Comparison of ENCODE assay signal across 23 cellular contexts in genomic region chr15:55420171-55420871, GRCh38. TPM values are rescaled to one million over a fixed set of nuclear protein-coding genes. Genes with fewer than 3 reads are reported as not detected.
A peak's percentile ranks its signal among the peaks of the same experiment; 100 is the strongest.
DNase-seq lines count a peak whose midpoint lies in the region; ATAC-seq, FAIRE-seq and TF ChIP-seq lines count a peak whose summit lies in the region.
"Had no signal": no experiment of that assay in that cellular context is flagged by ENCODE, and none has a peak within 500 bp of the region (broad histone marks: within the 10 kb centered on the region; RNA-seq: fewer than 3 reads in every experiment).

No MANE protein-coding gene starts in this region.

- no peak for TF ChIP-seq POLR2A in GM12891 (IDR thresholded peaks at IDR 0.05; ENCODE audit: low read depth, low read length)

- intact Hi-C loops in CD14-positive monocyte (cut with micrococcal nuclease): loop anchor here in 1 of 2 donors (10.0 kb wide), 2 partner anchors 46 to 206 kb away; no protein-coding TSS in a partner anchor
- intact Hi-C loops in activated T-helper 1 cell treated with anti-CD3 and anti-CD28 coated beads, Interleukin-12 subunit alpha, Interleukin-12 subunit beta, Interleukin-2, Interleukin-4 antibody, amounts not matched to agents 30 ng/mL and 10 ng/mL and 1 ng/mL, durations not matched to agents 14 hours and 24 hours and 36 hours (cut with micrococcal nuclease): no loop called here

- H3K27me3 Mint-ChIP-seq in CD14-positive monocyte (ENCODE audit: low read depth in 3 of 3) (no peaks in the 10 kb centered on the region), HFFc6 (ENCODE audit: insufficient read depth) (peaks cover 3% of the 10 kb centered on the region)
- peaks cover 4% of the 10 kb centered on the region for H3K27me3 Mint-ChIP-seq in activated T-helper 1 cell treated with anti-CD3 and anti-CD28 coated beads, Interleukin-12 subunit alpha, Interleukin-12 subunit beta, Interleukin-2, Interleukin-4 antibody, amounts not matched to agents 30 ng/mL and 10 ng/mL and 1 ng/mL, durations not matched to agents 14 hours and 24 hours and 36 hours (ENCODE audit: insufficient read depth)
- H3K27me3 Mint-ChIP-seq: CD4-positive, alpha-beta memory T cell; T-cell had no signal

- H3K36me3 Mint-ChIP-seq in CD14-positive monocyte (peaks cover 0 to 4% of the 10 kb centered on the region in 2 donors), HFFc6 (ENCODE audit: low read depth) (no peaks in the 10 kb centered on the region)
- H3K36me3 Mint-ChIP-seq in activated T-helper 1 cell treated with anti-CD3 and anti-CD28 coated beads, Interleukin-12 subunit alpha, Interleukin-12 subunit beta, Interleukin-2, Interleukin-4 antibody, amounts not matched to agents 30 ng/mL and 10 ng/mL and 1 ng/mL, durations not matched to agents 14 hours and 24 hours and 36 hours (ENCODE audit: low read depth): no peaks in the 10 kb centered on the region
- H3K36me3 Mint-ChIP-seq: CD4-positive, alpha-beta memory T cell; T-cell had no signal

- H3K9me3 Mint-ChIP-seq in CD14-positive monocyte (peaks cover 0 to 10% (median 3%) of the 10 kb centered on the region in 7 donors), HFFc6 (no peaks in the 10 kb centered on the region)
- H3K9me3 Mint-ChIP-seq in activated T-helper 1 cell treated with anti-CD3 and anti-CD28 coated beads, Interleukin-12 subunit alpha, Interleukin-12 subunit beta, Interleukin-2, Interleukin-4 antibody, amounts not matched to agents 30 ng/mL and 10 ng/mL and 1 ng/mL, durations not matched to agents 14 hours and 24 hours and 36 hours: no peaks in the 10 kb centered on the region
- H3K9me3 Mint-ChIP-seq: CD4-positive, alpha-beta memory T cell; T-cell had no signal

- DNase-seq in CD14-positive monocyte (ENCODE audit: low spot score) (no peak), GM12891 (ENCODE audit: insufficient read length, low spot score) (no peak), NCI-H2171 treated with DMSO at 0.1 percent for 48 hours (lab: John Stamatoyannopoulos, UW) (peak; percentile 87), cerebellar cortex (ENCODE audit: low spot score) (peak; percentile 68), HFFc6 (no peak)
- no peak for DNase-seq in activated T-helper 1 cell treated with anti-CD3 and anti-CD28 coated beads, Interleukin-12 subunit alpha, Interleukin-12 subunit beta, Interleukin-2, Interleukin-4 antibody, amounts not matched to agents 30 ng/mL and 10 ng/mL and 1 ng/mL, durations not matched to agents 14 hours and 24 hours and 36 hours (ENCODE audit: low spot score)
- DNase-seq: CD4-positive, alpha-beta memory T cell; COR-L47; DMS79; EL; GOT3; KBM-7; NCI-H1105 treated with DMSO at 0.1 percent for 48 hours; NCI-H2081; NCI-H345; NCI-H510A treated with DMSO at 0.1 percent for 48 hours; NCI-H774; SHP77; T-cell had no signal

- H3K4me1 Mint-ChIP-seq in CD14-positive monocyte (peaks cover 19% of the 10 kb centered on the region), HFFc6 (ENCODE audit: low read depth) (no peaks in the 10 kb centered on the region)
- no peaks in the 10 kb centered on the region for H3K4me1 Mint-ChIP-seq in activated T-helper 1 cell treated with anti-CD3 and anti-CD28 coated beads, Interleukin-12 subunit alpha, Interleukin-12 subunit beta, Interleukin-2, Interleukin-4 antibody, amounts not matched to agents 30 ng/mL and 10 ng/mL and 1 ng/mL, durations not matched to agents 14 hours and 24 hours and 36 hours (ENCODE audit: low read depth)
- H3K4me1 Mint-ChIP-seq: CD4-positive, alpha-beta memory T cell; T-cell had no signal

- no peak for FAIRE-seq in GM12891 (lab: Jason Lieb, UNC)
- FAIRE-seq: GM18507, HTR-8/SVneo had no signal

- TF ChIP-seq CTCF in CD14-positive monocyte (IDR thresholded peaks at IDR 0.05) (no peak), HFFc6 (IDR thresholded peaks at IDR 0.05) (no peak)

- H3K4me3 Mint-ChIP-seq in CD14-positive monocyte (no peak overlapping the region), HFFc6 (no peak overlapping the region)
- no peak overlapping the region for H3K4me3 Mint-ChIP-seq in activated T-helper 1 cell treated with anti-CD3 and anti-CD28 coated beads, Interleukin-12 subunit alpha, Interleukin-12 subunit beta, Interleukin-2, Interleukin-4 antibody, amounts not matched to agents 30 ng/mL and 10 ng/mL and 1 ng/mL, durations not matched to agents 14 hours and 24 hours and 36 hours
- H3K4me3 Mint-ChIP-seq: CD4-positive, alpha-beta memory T cell; T-cell had no signal

- ATAC-seq in HG02678 (IDR thresholded peaks at IDR 0.05; ENCODE audit: unreplicated experiment): no peak
- ATAC-seq: Panc1, T-cell had no signal

- H3K27ac Mint-ChIP-seq in CD14-positive monocyte: peak overlapping the region in 4 of 7 donors; percentile 23 to 61 (median 48)
- H3K27ac Mint-ChIP-seq in activated T-helper 1 cell treated with anti-CD3 and anti-CD28 coated beads, Interleukin-12 subunit alpha, Interleukin-12 subunit beta, Interleukin-2, Interleukin-4 antibody, amounts not matched to agents 30 ng/mL and 10 ng/mL and 1 ng/mL, durations not matched to agents 14 hours and 24 hours and 36 hours: no peak overlapping the region
- no peak overlapping the region for H3K27ac Mint-ChIP-seq in HFFc6
- H3K27ac Mint-ChIP-seq: T-cell had no signal

TF ChIP-seq in GM12891, 5 proteins besides CTCF, POLR2A, EP300 and RAD21:
- TF ChIP-seq PAX5 (IDR thresholded peaks at IDR 0.05; ENCODE audit: insufficient read depth, low read length, severe bottlenecking): no peak
- TF ChIP-seq POU2F2 (IDR thresholded peaks at IDR 0.05; ENCODE audit: low read depth, low read length): no peak
- TF ChIP-seq SPI1 (IDR thresholded peaks at IDR 0.05; ENCODE audit: low read depth, low read length): peak; percentile 58
- TF ChIP-seq TAF1 (IDR thresholded peaks at IDR 0.05; ENCODE audit: low read depth, low read length): no peak
- no peak for TF ChIP-seq POLR2AphosphoS5 (IDR thresholded peaks at IDR 0.05; ENCODE audit: low read depth, low read length)

RNA-seq across cellular contexts. Expression of gene PIERCE2, which starts 12.0 kb away (rescaled TPM):
- polyA plus RNA-seq in CD14-positive monocyte: 1 to 10 TPM in 1 of 2 donors, under 1 TPM in 1; 0.61 to 1.3 TPM
- 0.41 TPM for polyA plus RNA-seq in GM12891 (2012; ENCODE audit: low read depth, missing spikeins)
- not detected in 2 replicates for total RNA-seq in activated T-helper 1 cell treated with anti-CD3 and anti-CD28 coated beads, Interleukin-12 subunit alpha, Interleukin-12 subunit beta, Interleukin-2, Interleukin-4 antibody, amounts not matched to agents 30 ng/mL and 10 ng/mL and 1 ng/mL, durations not matched to agents 14 hours and 24 hours and 36 hours
- 1 to 10 TPM in 3 of 6 experiments, under 1 TPM in 3; 0.58 to 1.7 (median 1.1) TPM for total RNA-seq in HFFc6 (2021; fragmentation: NEBNext Ultra II Directional; extraction: Animal tissue kit (Norgen Biotek cat#: 25700))
- total RNA-seq: CD4-positive, alpha-beta memory T cell; T-cell had no signal

RNA-seq across cellular contexts. Expression of gene CCPG1, which starts 12.2 kb away (rescaled TPM):
- polyA plus RNA-seq in CD14-positive monocyte: 100 to 1,000 TPM; 145 to 196 TPM
- polyA plus RNA-seq in GM12891 (2012; ENCODE audit: low read depth, missing spikeins): 2.8 TPM
- total RNA-seq in activated T-helper 1 cell treated with anti-CD3 and anti-CD28 coated beads, Interleukin-12 subunit alpha, Interleukin-12 subunit beta, Interleukin-2, Interleukin-4 antibody, amounts not matched to agents 30 ng/mL and 10 ng/mL and 1 ng/mL, durations not matched to agents 14 hours and 24 hours and 36 hours: 15.0 TPM in 2 replicates
- total RNA-seq in HFFc6 (2021; fragmentation: NEBNext Ultra II Directional; extraction: Animal tissue kit (Norgen Biotek cat#: 25700)): 10 to 100 TPM; 28.9 to 42.5 (median 32.6) TPM

Comparison
In these comparisons a context has a peak if more than half of its experiments do, and no peak if none do; other contexts are left out.
1. DNase-seq: peak in NCI-H2171 treated with DMSO at 0.1 percent for 48 hours (single experiment) and cerebellar cortex (single experiment); none in CD14-positive monocyte (single experiment), GM12891 (single experiment), activated T-helper 1 cell treated with anti-CD3 and anti-CD28 coated beads, Interleukin-12 subunit alpha, Interleukin-12 subunit beta, Interleukin-2, Interleukin-4 antibody, amounts not matched to agents 30 ng/mL and 10 ng/mL and 1 ng/mL, durations not matched to agents 14 hours and 24 hours and 36 hours (single experiment) and HFFc6 (single experiment).
2. H3K27ac Mint-ChIP-seq: peak in CD14-positive monocyte (4 of 7); none in activated T-helper 1 cell treated with anti-CD3 and anti-CD28 coated beads, Interleukin-12 subunit alpha, Interleukin-12 subunit beta, Interleukin-2, Interleukin-4 antibody, amounts not matched to agents 30 ng/mL and 10 ng/mL and 1 ng/mL, durations not matched to agents 14 hours and 24 hours and 36 hours (single experiment) and HFFc6 (single experiment).